9 cellular contexts compared by ENCODE assay signal in genomic region chr7:44046321-44047061, GRCh38. TPM values are rescaled to one million over a fixed set of nuclear protein-coding genes. Genes with fewer than 3 reads are reported as not detected.
DNase-seq lines count a peak whose midpoint lies in the region; ATAC-seq, FAIRE-seq and TF ChIP-seq lines count a peak whose summit lies in the region.
"Had no signal": no experiment of that assay in that cellular context is flagged by ENCODE, and none has a peak within 500 bp of the region (broad histone marks: within the 10 kb centered on the region; RNA-seq: fewer than 3 reads in every experiment).

No MANE protein-coding gene starts in this region.

- no peak for TF ChIP-seq POLR2A in GM12892 (IDR thresholded peaks at IDR 0.05; ENCODE audit: low read depth, low read length)
- TF ChIP-seq POLR2A in upper lobe of left lung (IDR thresholded peaks at IDR 0.05) = peak in 1 of 4 donors; percentile 9

- FAIRE-seq in GM12892 (lab: Jason Lieb, UNC) = peak; percentile 53
- no peak for FAIRE-seq in RCC 7860 (lab: Jason Lieb, UNC)
- FAIRE-seq: endometrium had no signal

- H3K27ac ChIP-seq in upper lobe of left lung = peak overlapping the region; percentile 95 to 100 (median 98)

- H3K9me3 ChIP-seq in upper lobe of left lung = no peaks in the 10 kb centered on the region

- peak overlapping the region in 1 of 4 donors; percentile 84 for H3K4me3 ChIP-seq in upper lobe of left lung

- ATAC-seq in GM21723 (IDR thresholded peaks at IDR 0.05; ENCODE audit: unreplicated experiment) (peak; percentile 46), upper lobe of left lung (ENCODE audit: low FRiP score in 2 of 2) (peak; percentile 35 to 64), left lobe of liver (no peak)

- TF ChIP-seq CTCF in upper lobe of left lung (IDR thresholded peaks at IDR 0.05) = no peak

- no peaks in the 10 kb centered on the region for H3K27me3 ChIP-seq in upper lobe of left lung

- TF ChIP-seq EP300 in upper lobe of left lung (IDR thresholded peaks at IDR 0.05) = no peak

- WGBS in upper lobe of left lung, 2 donors = 59 to 60% methylated on average over 8 of the region's 8 CpGs

- peaks cover 38 to 73% (median 43%) of the 10 kb centered on the region in 4 donors for H3K4me1 ChIP-seq in upper lobe of left lung

- DNase-seq in GM12892 (ENCODE audit: insufficient read length) = no peak
- DNase-seq in NAMALWA (ENCODE audit: low spot score) = peak; percentile 88
- DNase-seq in dermis microvascular lymphatic vessel endothelial cell (ENCODE audit: low read depth in 2 of 2) = peak; percentile 45 to 48
- peak in 1 of 2 donors; percentile 59 for DNase-seq in upper lobe of left lung
- DNase-seq in RCC 7860 (ENCODE audit: low spot score) = no peak
- DNase-seq in left lobe of liver (ENCODE audit: low spot score) = no peak
- no peak for DNase-seq in NCI-H2029 (lab: John Stamatoyannopoulos, UW)

- H3K36me3 ChIP-seq in upper lobe of left lung = peaks cover 0 to 25% (median 22%) of the 10 kb centered on the region in 4 donors

RNA-seq across cellular contexts. Expression of gene DBNL, which starts 2.0 kb away (rescaled TPM):
- polyA plus RNA-seq in GM12892 (2012; ENCODE audit: missing spikeins) = 75.1 TPM
- total RNA-seq in dermis microvascular lymphatic vessel endothelial cell (92.4 and 114 TPM in 2 replicates), upper lobe of left lung (100 to 1,000 TPM in 5 of 6 donors, 10 to 100 TPM in 1; 81.8 to 169 (median 130) TPM), left lobe of liver (38.9 TPM)

RNA-seq across cellular contexts. Expression of gene PGAM2, which starts 18.9 kb away (rescaled TPM):
- polyA plus RNA-seq in GM12892 (2012; ENCODE audit: missing spikeins) = not detected
- total RNA-seq in dermis microvascular lymphatic vessel endothelial cell = not detected in 2 replicates
- total RNA-seq in upper lobe of left lung = under 1 TPM in 4 of 6 donors, not detected in 2; 0.26 to 0.91 (median 0.75) TPM
- not detected for total RNA-seq in left lobe of liver

RNA-seq across cellular contexts. Expression of gene POLM, which starts 35.8 kb away (rescaled TPM):
- 14.6 TPM for polyA plus RNA-seq in GM12892 (2012; ENCODE audit: missing spikeins)
- total RNA-seq in dermis microvascular lymphatic vessel endothelial cell = 5.8 and 8.2 TPM in 2 replicates
- total RNA-seq in upper lobe of left lung = 100 to 1,000 TPM in 1 of 6 donors, 10 to 100 TPM in 5; 17.3 to 178 (median 37.1) TPM
- 21.0 TPM for total RNA-seq in left lobe of liver

RNA-seq across cellular contexts. Expression of gene SPDYE1, which starts 48.8 kb away (rescaled TPM):
- polyA plus RNA-seq in GM12892 (2012; ENCODE audit: missing spikeins) = 1.4 TPM
- not detected in 2 replicates for total RNA-seq in dermis microvascular lymphatic vessel endothelial cell
- not detected for total RNA-seq in upper lobe of left lung
- total RNA-seq in left lobe of liver = not detected

RNA-seq across cellular contexts. Expression of gene AEBP1, which starts 57.7 kb away (rescaled TPM):
- 0.11 TPM for polyA plus RNA-seq in GM12892 (2012; ENCODE audit: missing spikeins)
- 9.1 and 19.6 TPM in 2 replicates for total RNA-seq in dermis microvascular lymphatic vessel endothelial cell
- total RNA-seq in upper lobe of left lung = 100 to 1,000 TPM in 2 of 6 donors, 10 to 100 TPM in 4; 34.1 to 241 (median 92.7) TPM
- 9.4 TPM for total RNA-seq in left lobe of liver

Comparison
In these comparisons a context has a peak if more than half of its experiments do, and no peak if none do; other contexts are left out.
1. DNase-seq: peak in NAMALWA (single experiment) and dermis microvascular lymphatic vessel endothelial cell (2 of 2); none in GM12892 (single experiment), RCC 7860 (single experiment), left lobe of liver (single experiment) and NCI-H2029 (single experiment).